In the genomic region with DNA sequence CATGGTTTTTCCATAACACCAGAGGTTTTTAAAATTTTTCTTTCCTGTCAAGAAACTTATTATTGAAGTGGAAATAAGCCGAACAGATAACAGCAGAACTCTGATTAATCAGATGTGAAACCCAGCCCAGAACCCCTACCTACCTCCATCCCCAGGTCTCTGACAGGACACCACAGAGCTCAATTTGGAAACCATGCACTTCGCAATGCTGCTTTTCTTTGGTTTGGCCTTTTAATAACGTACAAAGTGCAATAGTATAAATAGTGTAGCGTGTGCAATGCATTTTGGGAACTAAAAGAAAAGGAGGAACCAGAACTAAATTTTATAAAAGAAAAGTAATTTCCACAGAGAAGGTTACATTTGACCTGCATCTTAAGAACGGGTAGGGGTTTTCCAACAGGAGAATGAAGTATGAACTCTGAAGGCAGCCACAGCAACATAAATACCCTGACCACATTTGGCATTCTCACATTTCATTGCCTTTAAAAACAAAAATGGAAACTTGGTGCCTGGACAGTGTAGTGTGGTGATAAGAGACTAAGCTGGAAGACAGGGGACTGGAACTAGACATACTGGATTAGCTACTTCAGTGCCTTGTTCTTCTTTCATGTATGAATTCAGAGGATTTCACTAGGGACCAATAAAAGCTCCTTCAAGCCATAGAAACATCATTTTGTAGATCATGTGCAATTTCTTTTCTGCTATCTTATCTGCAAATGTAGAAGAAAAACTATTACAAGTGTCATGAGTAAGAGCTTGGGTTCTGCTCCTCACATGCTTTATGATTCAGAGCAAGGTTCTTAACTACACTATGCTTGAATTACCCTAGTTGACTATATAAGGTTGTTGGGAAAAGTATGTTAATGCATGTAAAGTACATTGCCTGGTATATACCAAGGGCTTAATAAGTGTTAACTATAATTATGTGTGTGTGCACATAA, we compare ENCODE assay signal across 16 cellular contexts.
DNase-seq lines count a peak whose midpoint lies in the region; ATAC-seq and TF ChIP-seq lines count a peak whose summit lies in the region.
"Had no signal": no experiment of that assay in that cellular context is flagged by ENCODE, and none has a peak within 500 bp of the region (broad histone marks: within the 10 kb centered on the region; RNA-seq: fewer than 3 reads in every experiment).

No MANE protein-coding gene starts in this region.

- peaks cover 1% of the 10 kb centered on the region for H3K9me3 Mint-ChIP-seq in activated CD8-positive, alpha-beta T cell treated with anti-CD3 and anti-CD28 coated beads for 36 hours
- H3K9me3 Mint-ChIP-seq in activated CD8-positive, alpha-beta T cell treated with anti-CD3 and anti-CD28 coated beads, Interleukin-2, amount 10 ng/mL, durations not matched to agents 7 days and 5 days (ENCODE audit: insufficient read depth): peaks cover 3% of the 10 kb centered on the region
- no peaks in the 10 kb centered on the region for H3K9me3 Mint-ChIP-seq in HFFc6
- no peaks in the 10 kb centered on the region for H3K9me3 Mint-ChIP-seq in activated naive CD8-positive, alpha-beta T cell treated with anti-CD3 and anti-CD28 coated beads, Interleukin-2, amount 50 U/mL, for 24 hours
- H3K9me3 Mint-ChIP-seq: naive thymus-derived CD8-positive, alpha-beta T cell had no signal

- H3K27me3 Mint-ChIP-seq in activated CD8-positive, alpha-beta T cell treated with anti-CD3 and anti-CD28 coated beads for 36 hours: no peaks in the 10 kb centered on the region
- H3K27me3 Mint-ChIP-seq in activated CD8-positive, alpha-beta T cell treated with anti-CD3 and anti-CD28 coated beads, Interleukin-2, amount 10 ng/mL, durations not matched to agents 7 days and 5 days (ENCODE audit: low read depth): no peaks in the 10 kb centered on the region
- no peaks in the 10 kb centered on the region; the same call in 1 of the 2 replicates for H3K27me3 Mint-ChIP-seq in HFFc6 (ENCODE audit: insufficient read depth)
- H3K27me3 Mint-ChIP-seq in activated naive CD8-positive, alpha-beta T cell treated with anti-CD3 and anti-CD28 coated beads, Interleukin-2, amount 50 U/mL, for 24 hours: no peaks in the 10 kb centered on the region
- H3K27me3 Mint-ChIP-seq: naive thymus-derived CD8-positive, alpha-beta T cell had no signal

- peak overlapping the region; percentile 8 for H3K27ac Mint-ChIP-seq in activated CD8-positive, alpha-beta T cell treated with anti-CD3 and anti-CD28 coated beads for 36 hours
- no peak overlapping the region for H3K27ac Mint-ChIP-seq in activated CD8-positive, alpha-beta T cell treated with anti-CD3 and anti-CD28 coated beads, Interleukin-2, amount 10 ng/mL, durations not matched to agents 7 days and 5 days
- H3K27ac Mint-ChIP-seq in HFFc6: no peak overlapping the region
- H3K27ac Mint-ChIP-seq in activated naive CD8-positive, alpha-beta T cell treated with anti-CD3 and anti-CD28 coated beads, Interleukin-2, amount 50 U/mL, for 24 hours: peak overlapping the region; percentile 53

- H3K4me1 Mint-ChIP-seq in activated CD8-positive, alpha-beta T cell treated with anti-CD3 and anti-CD28 coated beads for 36 hours (ENCODE audit: low read depth): peaks cover 30% of the 10 kb centered on the region
- H3K4me1 Mint-ChIP-seq in activated CD8-positive, alpha-beta T cell treated with anti-CD3 and anti-CD28 coated beads, Interleukin-2, amount 10 ng/mL, durations not matched to agents 7 days and 5 days (ENCODE audit: low read depth): peaks cover 16% of the 10 kb centered on the region
- H3K4me1 Mint-ChIP-seq in HFFc6 (ENCODE audit: low read depth): peaks cover 26% of the 10 kb centered on the region
- peaks cover 32% of the 10 kb centered on the region for H3K4me1 Mint-ChIP-seq in activated naive CD8-positive, alpha-beta T cell treated with anti-CD3 and anti-CD28 coated beads, Interleukin-2, amount 50 U/mL, for 24 hours

- peak; percentile 62 for ATAC-seq in activated CD8-positive, alpha-beta T cell treated with anti-CD3 and anti-CD28 coated beads for 36 hours
- ATAC-seq in activated CD8-positive, alpha-beta T cell treated with anti-CD3 and anti-CD28 coated beads, Interleukin-2, amount 10 ng/mL, durations not matched to agents 7 days and 5 days: no peak
- ATAC-seq in activated naive CD8-positive, alpha-beta T cell treated with anti-CD3 and anti-CD28 coated beads, Interleukin-2, amount 50 U/mL, for 24 hours: peak; percentile 62
- no peak for ATAC-seq in GM19023 (IDR thresholded peaks at IDR 0.05; ENCODE audit: unreplicated experiment)
- ATAC-seq: SK-N-SH treated with all-trans-retinoic acid at 6 μM for 48 hours had no signal

- DNase-seq in activated CD8-positive, alpha-beta T cell treated with anti-CD3 and anti-CD28 coated beads for 36 hours: no peak
- no peak for DNase-seq in activated CD8-positive, alpha-beta T cell treated with anti-CD3 and anti-CD28 coated beads, Interleukin-2, amount 10 ng/mL, durations not matched to agents 7 days and 5 days
- peak; percentile 11 for DNase-seq in HFFc6
- DNase-seq in activated naive CD8-positive, alpha-beta T cell treated with anti-CD3 and anti-CD28 coated beads, Interleukin-2, amount 50 U/mL, for 24 hours: no peak
- no peak for DNase-seq in smooth muscle cell (lab: John Stamatoyannopoulos, UW; ENCODE audit: unreplicated experiment)
- no peak for DNase-seq in mammary epithelial cell
- no peak for DNase-seq in cardiac septum (ENCODE audit: low spot score)
- DNase-seq: EL; left ventricle myocardium inferior; naive thymus-derived CD8-positive, alpha-beta T cell; PC-9; retina; thyroid gland had no signal

- TF ChIP-seq CTCF in activated CD8-positive, alpha-beta T cell treated with anti-CD3 and anti-CD28 coated beads for 36 hours (IDR thresholded peaks at IDR 0.05): no peak
- no peak for TF ChIP-seq CTCF in HFFc6 (IDR thresholded peaks at IDR 0.05)
- no peak for TF ChIP-seq CTCF in smooth muscle cell (IDR thresholded peaks at IDR 0.05; ENCODE audit: borderline replicate concordance, insufficient read depth, poor library complexity, severe bottlenecking)
- no peak for TF ChIP-seq CTCF in mammary epithelial cell (conservative IDR thresholded peaks at IDR 0.05 in 1 of 2, IDR thresholded peaks at IDR 0.05 in 1 of 2; ENCODE audit: extremely low read depth in 1 of 2, insufficient read depth in 1 of 2, low read depth in 1 of 2, low read length in 2 of 2)

- H3F3A ChIP-seq in smooth muscle cell (ENCODE audit: low read depth): peaks cover 26% of the 10 kb centered on the region

- peak overlapping the region; percentile 33 for H3K4me2 ChIP-seq in smooth muscle cell
- no peak overlapping the region for H3K4me2 ChIP-seq in mammary epithelial cell (ENCODE audit: insufficient read depth, low read depth, low read length)
- H3K4me2 ChIP-seq: PC-9 had no signal

- H3K4me3 ChIP-seq in smooth muscle cell (no peak overlapping the region), mammary epithelial cell (replicated peaks in 1 of 3; ENCODE audit: insufficient read depth in 1 of 3, low read depth in 2 of 3, low read length in 3 of 3) (no peak overlapping the region)
- H3K4me3 ChIP-seq: cardiac muscle cell, left ventricle myocardium inferior, PC-9, thyroid gland had no signal

- H3K36me3 Mint-ChIP-seq in activated CD8-positive, alpha-beta T cell treated with anti-CD3 and anti-CD28 coated beads for 36 hours (ENCODE audit: low read depth): no peaks in the 10 kb centered on the region
- H3K36me3 Mint-ChIP-seq in activated CD8-positive, alpha-beta T cell treated with anti-CD3 and anti-CD28 coated beads, Interleukin-2, amount 10 ng/mL, durations not matched to agents 7 days and 5 days (ENCODE audit: low read depth): no peaks in the 10 kb centered on the region
- H3K36me3 Mint-ChIP-seq in HFFc6 (ENCODE audit: low read depth): no peaks in the 10 kb centered on the region
- no peaks in the 10 kb centered on the region for H3K36me3 Mint-ChIP-seq in activated naive CD8-positive, alpha-beta T cell treated with anti-CD3 and anti-CD28 coated beads, Interleukin-2, amount 50 U/mL, for 24 hours (ENCODE audit: low read depth)
- H3K36me3 Mint-ChIP-seq: naive thymus-derived CD8-positive, alpha-beta T cell had no signal

- H4K20me1 ChIP-seq in smooth muscle cell (ENCODE audit: low read depth) (no peaks in the 10 kb centered on the region), mammary epithelial cell (ENCODE audit: insufficient read depth, low read length) (no peaks in the 10 kb centered on the region)

- no peak overlapping the region for H3K4me3 Mint-ChIP-seq in activated CD8-positive, alpha-beta T cell treated with anti-CD3 and anti-CD28 coated beads for 36 hours
- H3K4me3 Mint-ChIP-seq in activated CD8-positive, alpha-beta T cell treated with anti-CD3 and anti-CD28 coated beads, Interleukin-2, amount 10 ng/mL, durations not matched to agents 7 days and 5 days: no peak overlapping the region
- no peak overlapping the region for H3K4me3 Mint-ChIP-seq in HFFc6
- no peak overlapping the region for H3K4me3 Mint-ChIP-seq in activated naive CD8-positive, alpha-beta T cell treated with anti-CD3 and anti-CD28 coated beads, Interleukin-2, amount 50 U/mL, for 24 hours

- no peaks in the 10 kb centered on the region for H3K27me3 ChIP-seq in smooth muscle cell (ENCODE audit: low read depth)
- H3K27me3 ChIP-seq in mammary epithelial cell (ENCODE audit: insufficient read depth, low read length): no peaks in the 10 kb centered on the region
- H3K27me3 ChIP-seq: cardiac muscle cell, thyroid gland had no signal

- peaks cover 5% of the 10 kb centered on the region for H3K4me1 ChIP-seq in smooth muscle cell (ENCODE audit: low read depth)
- H3K4me1 ChIP-seq in mammary epithelial cell (ENCODE audit: insufficient read depth, low read length): peaks cover 10% of the 10 kb centered on the region

- no TSS peak for BruUV-seq in mammary epithelial cell (replicated peaks; lab: Mats Ljungman, UMichigan)

- 61% methylated on average over 5 of the region's 5 CpGs for WGBS in smooth muscle cell (ENCODE audit: low lambda C conversion rate)
- 85% methylated on average over 5 of the region's 5 CpGs for WGBS in mammary epithelial cell (ENCODE audit: low coverage, missing lambda C conversion rate)

- intact Hi-C loops in activated CD8-positive, alpha-beta T cell treated with anti-CD3 and anti-CD28 coated beads for 36 hours (cut with micrococcal nuclease): no loop called here
- intact Hi-C loops in mammary epithelial cell (cut with micrococcal nuclease) (no loop called here), cardiac septum (cut with DNase I) (no loop called here)

- CTCF ChIA-PET in activated CD8-positive, alpha-beta T cell treated with anti-CD3 and anti-CD28 coated beads for 36 hours (lab: Charles Lee): interaction anchor here (1.0 to 1.3 kb wide), 2 partner anchors 8 to 19 kb away, joined by 4 to 6 read pairs; no protein-coding TSS in a partner anchor
- CTCF ChIA-PET in activated CD8-positive, alpha-beta T cell treated with anti-CD3 and anti-CD28 coated beads, Interleukin-2, amount 10 ng/mL, durations not matched to agents 7 days and 5 days (lab: Charles Lee): interaction anchor here (0.7 to 2.6 kb wide), 4 partner anchors 9 to 143 kb away, joined by 3 to 10 read pairs (median 6); no protein-coding TSS in a partner anchor
- CTCF ChIA-PET in mammary epithelial cell (lab: Charles Lee; ENCODE audit: low non-redundant PET): no interaction called here

- H3K27ac ChIP-seq in smooth muscle cell (ENCODE audit: low read depth): peak overlapping the region; percentile 75
- H3K27ac ChIP-seq in mammary epithelial cell (ENCODE audit: insufficient read depth, low read depth, low read length): no peak overlapping the region
- H3K27ac ChIP-seq: cardiac muscle cell, left ventricle myocardium inferior, PC-9, thyroid gland had no signal

- no peaks in the 10 kb centered on the region for H3K9me3 ChIP-seq in smooth muscle cell (replicated peaks; ENCODE audit: low read depth)
- H3K9me3 ChIP-seq in mammary epithelial cell (replicated peaks; ENCODE audit: insufficient read depth, low read length): no peaks in the 10 kb centered on the region
- H3K9me3 ChIP-seq: left ventricle myocardium inferior, thyroid gland had no signal

- no peak overlapping the region for H3K9ac ChIP-seq in smooth muscle cell (ENCODE audit: low read depth)
- no peak overlapping the region for H3K9ac ChIP-seq in mammary epithelial cell (ENCODE audit: insufficient read depth, low read length)

- no peak overlapping the region for H2AFZ ChIP-seq in smooth muscle cell (ENCODE audit: low read depth)
- no peak overlapping the region for H2AFZ ChIP-seq in mammary epithelial cell (ENCODE audit: low read depth, low read length)
- H2AFZ ChIP-seq: PC-9 had no signal

- POLR2A ChIA-PET in activated CD8-positive, alpha-beta T cell treated with anti-CD3 and anti-CD28 coated beads for 36 hours (lab: Charles Lee): interaction anchor here (1.4 to 1.5 kb wide), 2 partner anchors 90 to 99 kb away, joined by 3 to 5 read pairs; no protein-coding TSS in a partner anchor
- POLR2A ChIA-PET in activated CD8-positive, alpha-beta T cell treated with anti-CD3 and anti-CD28 coated beads, Interleukin-2, amount 10 ng/mL, durations not matched to agents 7 days and 5 days (lab: Charles Lee): no interaction called here

- no peaks in the 10 kb centered on the region for H3K79me2 ChIP-seq in smooth muscle cell (ENCODE audit: low read depth)
- no peaks in the 10 kb centered on the region for H3K79me2 ChIP-seq in mammary epithelial cell (ENCODE audit: insufficient read depth, low read length)

- in situ Hi-C loops in mammary epithelial cell (cut with MboI; ENCODE audit: low sequenced_read_pairs in 2 of 2): no loop called here

- dilution Hi-C loops in mammary epithelial cell (cut with HindIII; ENCODE audit: low sequenced_read_pairs): no loop called here

- H3K36me3 ChIP-seq in smooth muscle cell (ENCODE audit: low read depth) (no peaks in the 10 kb centered on the region), mammary epithelial cell (ENCODE audit: insufficient read depth, low read length) (no peaks in the 10 kb centered on the region)
- H3K36me3 ChIP-seq: cardiac muscle cell, left ventricle myocardium inferior, thyroid gland had no signal

Comparison
In these comparisons a context has a peak if more than half of its experiments do, and no peak if none do; other contexts are left out.
1. ATAC-seq: peak in activated CD8-positive, alpha-beta T cell treated with anti-CD3 and anti-CD28 coated beads for 36 hours (single experiment) and activated naive CD8-positive, alpha-beta T cell treated with anti-CD3 and anti-CD28 coated beads, Interleukin-2, amount 50 U/mL, for 24 hours (single experiment); none in activated CD8-positive, alpha-beta T cell treated with anti-CD3 and anti-CD28 coated beads, Interleukin-2, amount 10 ng/mL, durations not matched to agents 7 days and 5 days (single experiment) and GM19023 (single experiment).
2. H3K27ac Mint-ChIP-seq: peak in activated CD8-positive, alpha-beta T cell treated with anti-CD3 and anti-CD28 coated beads for 36 hours (single experiment) and activated naive CD8-positive, alpha-beta T cell treated with anti-CD3 and anti-CD28 coated beads, Interleukin-2, amount 50 U/mL, for 24 hours (single experiment); none in activated CD8-positive, alpha-beta T cell treated with anti-CD3 and anti-CD28 coated beads, Interleukin-2, amount 10 ng/mL, durations not matched to agents 7 days and 5 days (single experiment) and HFFc6 (single experiment).